24 cellular contexts compared by ENCODE assay signal in the genomic region with DNA sequence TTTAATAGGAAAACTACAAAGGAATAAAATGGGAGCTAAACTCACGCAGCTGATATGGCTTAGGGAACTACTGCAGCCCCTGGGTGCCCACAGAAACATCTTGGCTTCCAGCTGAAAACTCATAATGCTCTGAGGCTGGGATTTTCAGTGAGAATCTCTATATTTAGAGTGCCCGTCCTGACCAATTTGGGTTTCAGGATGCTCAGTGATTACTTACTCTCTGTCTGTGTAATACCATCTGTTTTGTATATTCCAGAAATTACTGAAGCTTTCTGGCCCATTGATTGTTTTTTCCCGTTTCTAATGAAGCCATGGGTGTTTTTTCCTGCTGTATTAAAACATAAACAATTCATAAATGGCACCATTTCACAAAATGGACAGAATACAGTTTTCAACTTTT. TPM values are rescaled to one million over a fixed set of nuclear protein-coding genes. Genes with fewer than 3 reads are reported as not detected.
"Had no signal": no experiment of that assay in that cellular context is flagged by ENCODE, and none has a peak within 500 bp of the region (broad histone marks: within the 10 kb centered on the region; RNA-seq: fewer than 3 reads in every experiment).

No MANE protein-coding gene starts in this region.

- H3K4me3 Mint-ChIP-seq: dendritic cell treated with granulocyte-macrophage colony-stimulating factor and Interleukin-4, amounts not matched to agents 40 ng/mL and 50 ng/mL, for 4 days; effector memory CD8-positive, alpha-beta T cell; endodermal cell; mesothelial cell of epicardium; naive B cell; naive thymus-derived CD8-positive, alpha-beta T cell had no signal

- H3K27me3 ChIP-seq: colonic mucosa, esophagus squamous epithelium, foreskin keratinocyte, gastroesophageal sphincter, heart right ventricle, left lung had no signal

- H3K27ac ChIP-seq: colonic mucosa, epithelial cell of prostate, esophagus squamous epithelium, foreskin keratinocyte, gastroesophageal sphincter, heart right ventricle, left lung, lower lobe of right lung had no signal

- H3K27me3 Mint-ChIP-seq: dendritic cell treated with granulocyte-macrophage colony-stimulating factor and Interleukin-4, amounts not matched to agents 40 ng/mL and 50 ng/mL, for 4 days; effector memory CD8-positive, alpha-beta T cell; naive B cell; naive thymus-derived CD8-positive, alpha-beta T cell had no signal

- H3K27ac Mint-ChIP-seq: dendritic cell treated with granulocyte-macrophage colony-stimulating factor and Interleukin-4, amounts not matched to agents 40 ng/mL and 50 ng/mL, for 4 days; effector memory CD8-positive, alpha-beta T cell; endodermal cell; mesothelial cell of epicardium; naive B cell; naive thymus-derived CD8-positive, alpha-beta T cell had no signal

- H3K9me3 ChIP-seq: colonic mucosa, esophagus squamous epithelium, gastroesophageal sphincter had no signal

- H3K4me1 Mint-ChIP-seq: endodermal cell; mesothelial cell of epicardium; naive B cell; naive thymus-derived CD8-positive, alpha-beta T cell had no signal

- DNase-seq: colonic mucosa; cortex of kidney; effector CD8-positive, alpha-beta T cell; effector memory CD8-positive, alpha-beta T cell; endodermal cell; erythroblast; esophagus squamous epithelium; foreskin keratinocyte; heart right ventricle; hippocampal formation; left cardiac atrium; left lung; left ventricle myocardium superior; lower lobe of right lung; mesenchymal stem cell; mucosa of descending colon; naive B cell; naive thymus-derived CD8-positive, alpha-beta T cell had no signal

- H3K36me3 ChIP-seq: colonic mucosa, esophagus squamous epithelium, gastroesophageal sphincter, heart right ventricle, left lung, lower lobe of right lung had no signal

- H3K36me3 Mint-ChIP-seq: naive B cell; naive thymus-derived CD8-positive, alpha-beta T cell had no signal

- H3K4me1 ChIP-seq: colonic mucosa, esophagus squamous epithelium, foreskin keratinocyte, gastroesophageal sphincter, left lung, lower lobe of right lung had no signal

- H3K4me3 ChIP-seq: colonic mucosa, esophagus squamous epithelium, gastroesophageal sphincter, heart right ventricle, left lung, lower lobe of right lung, mucosa of descending colon had no signal

- ATAC-seq: effector memory CD8-positive, alpha-beta T cell; esophagus mucosa; foreskin keratinocyte; gastroesophageal sphincter; heart right ventricle; left cardiac atrium; left lung; left ventricle myocardium superior; lower lobe of right lung; mucosa of descending colon; naive thymus-derived CD8-positive, alpha-beta T cell had no signal

RNA-seq across cellular contexts. Expression of gene ZNF385D, which starts 50.6 kb away (rescaled TPM):
- total RNA-seq: kidney epithelial cell; naive thymus-derived CD8-positive, alpha-beta T cell had no signal
